7 cellular contexts compared by ENCODE assay signal in the genomic region with DNA sequence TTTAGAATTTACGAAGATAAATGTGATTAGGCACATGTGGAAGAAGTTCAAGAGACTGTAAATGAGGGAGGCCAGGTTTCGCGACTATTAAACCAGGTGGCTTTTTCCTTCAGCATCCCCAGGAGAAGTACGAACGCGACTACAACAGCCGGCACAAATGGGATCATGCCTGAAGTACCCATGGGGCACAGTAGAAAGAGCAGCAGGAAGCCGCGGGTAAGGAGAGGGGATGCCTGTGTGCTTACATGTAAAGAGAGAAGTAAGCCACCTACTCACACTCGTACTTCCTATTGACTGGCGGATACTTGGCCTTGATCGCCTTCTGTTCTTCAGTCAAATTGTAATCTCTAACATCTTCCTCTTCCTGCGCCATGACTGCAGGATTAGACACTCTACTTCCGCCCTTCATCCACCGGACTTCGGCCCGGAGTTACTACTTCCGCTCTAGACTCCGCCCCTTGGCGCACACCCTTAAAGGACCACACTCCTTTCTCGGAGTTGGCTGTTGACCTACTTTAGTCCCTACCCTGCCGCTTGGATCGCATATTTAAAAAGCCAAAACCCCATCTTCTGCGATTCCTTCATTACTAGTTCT. TPM values are rescaled to one million over a fixed set of nuclear protein-coding genes. Genes with fewer than 3 reads are reported as not detected.
DNase-seq lines count a peak whose midpoint lies in the region; ATAC-seq, FAIRE-seq and TF ChIP-seq lines count a peak whose summit lies in the region.

A gene (minus strand): TSS at position 394 of the 595 bp plus-strand sequence. CDS start 21 bp downstream, at position 373.

- intact Hi-C loops in gastrocnemius medialis (cut with DNase I; ENCODE audit: low total_unique reads) = loop anchor here (1.0 to 2.0 kb wide), 4 partner anchors 53 to 255 kb away; a partner anchor contains a TSS

- no peaks in the 10 kb centered on the region for H3K27me3 ChIP-seq in brain microvascular endothelial cell (replicated peaks)
- H3K27me3 ChIP-seq in iPS DF 6.9 (ENCODE audit: control insufficient read depth, insufficient read depth, low read length) = no peaks in the 10 kb centered on the region
- no peaks in the 10 kb centered on the region for H3K27me3 ChIP-seq in gastrocnemius medialis

- in situ Hi-C loops in brain microvascular endothelial cell (cut with HindIII; ENCODE audit: low pct_ligation_motif_present, low sequenced_read_pairs) (no loop called here), gastrocnemius medialis (cut with MboI; ENCODE audit: low sequenced_read_pairs in 4 of 4) (no loop called here)

- DNase-seq in NCI-H2107 treated with DMSO at 0.1 percent for 48 hours (lab: John Stamatoyannopoulos, UW; ENCODE audit: unreplicated experiment) (peak; percentile 97), brain microvascular endothelial cell (peak; percentile 91), iPS DF 6.9 (ENCODE audit: low read depth, low spot score) (peak; percentile 68), gastrocnemius medialis (peak; percentile 88 to 91)

- H3K9me3 ChIP-seq in iPS DF 6.9 (ENCODE audit: control insufficient read depth, insufficient read depth, low read length) = no peaks in the 10 kb centered on the region
- H3K9me3 ChIP-seq in gastrocnemius medialis = no peaks in the 10 kb centered on the region

- H3K36me3 ChIP-seq in brain microvascular endothelial cell (replicated peaks) (peaks cover 17% of the 10 kb centered on the region), iPS DF 6.9 (ENCODE audit: control insufficient read depth, insufficient read depth, low read length) (peaks cover 6% of the 10 kb centered on the region; the same call in 1 of the 2 replicates), gastrocnemius medialis (peaks cover 0 to 20% of the 10 kb centered on the region in 2 donors)

- peak within 1 kb of the TSS; percentile 100 for H3K27ac ChIP-seq in brain microvascular endothelial cell
- no peak within 1 kb of the TSS for H3K27ac ChIP-seq in iPS DF 6.9 (ENCODE audit: low read length)
- peak within 1 kb of the TSS; percentile 93 to 100 (median 100) for H3K27ac ChIP-seq in gastrocnemius medialis

- peak; percentile 73 for FAIRE-seq in TTC549 (lab: Jason Lieb, UNC)

- no peaks in the 10 kb centered on the region for H3K4me1 ChIP-seq in iPS DF 6.9 (ENCODE audit: control insufficient read depth, insufficient read depth, low read length)
- H3K4me1 ChIP-seq in gastrocnemius medialis = peaks cover 27 to 46% of the 10 kb centered on the region in 2 donors

- peak in 1 of 2 donors; percentile 38 for TF ChIP-seq POLR2A in gastrocnemius medialis (IDR thresholded peaks at IDR 0.05)

- WGBS in iPS DF 6.9 (ENCODE audit: insufficient coverage, insufficient read length) = no CpG with 5 or more reads among the region's 24 CpGs

- ATAC-seq in GM18517 (IDR thresholded peaks at IDR 0.05; ENCODE audit: unreplicated experiment) = peak; percentile 65
- ATAC-seq in HG03039 (IDR thresholded peaks at IDR 0.05; ENCODE audit: unreplicated experiment) = peak; percentile 52
- ATAC-seq in gastrocnemius medialis = peak; percentile 92 to 94

- TF ChIP-seq CTCF in brain microvascular endothelial cell (IDR thresholded peaks at IDR 0.05; ENCODE audit: low read depth, low read length, missing control alignments) = no peak
- no peak for TF ChIP-seq CTCF in gastrocnemius medialis (IDR thresholded peaks at IDR 0.05 in 4 of 5, conservative IDR thresholded peaks at IDR 0.05 in 1 of 5)

- H3K4me3 ChIP-seq in brain microvascular endothelial cell (ENCODE audit: low read depth, low read length) (peak within 1 kb of the TSS; percentile 92), iPS DF 6.9 (ENCODE audit: low read length) (peak within 1 kb of the TSS; percentile 78), gastrocnemius medialis (peak within 1 kb of the TSS; percentile 77 to 90 (median 82))

RNA-seq across cellular contexts. Expression of the gene that starts here (rescaled TPM):
- 10 to 100 TPM; 22.1 to 48.1 (median 27.1) TPM for total RNA-seq in gastrocnemius medialis
